In genomic region chr4:153083447-153083921, GRCh38 we compare ENCODE assay signal across 8 cellular contexts.
DNase-seq lines count a peak whose midpoint lies in the region; ATAC-seq and TF ChIP-seq lines count a peak whose summit lies in the region.

No MANE protein-coding gene starts in this region.

- no peaks in the 10 kb centered on the region for H3K9me3 ChIP-seq in tibial nerve

- H3K27ac ChIP-seq in tibial nerve = peak overlapping the region in 3 of 4 donors; percentile 37 to 76 (median 75)

- TF ChIP-seq EP300 in tibial nerve (IDR thresholded peaks at IDR 0.05) = peak in 1 of 2 donors; percentile 13

- H3K9me3 Mint-ChIP-seq in activated T-cell treated with anti-CD3 and anti-CD28 coated beads, Interleukin-2, amount 50 U/mL, for 24 hours = no peaks in the 10 kb centered on the region
- H3K9me3 Mint-ChIP-seq in natural killer cell treated with Interleukin-12 subunit alpha and Interleukin-12 subunit beta and Interleukin-15 and Interleukin-18, amount 100 ng/mL, for 72 hours = no peaks in the 10 kb centered on the region

- peaks cover 0 to 50% (median 27%) of the 10 kb centered on the region in 4 donors for H3K4me1 ChIP-seq in tibial nerve

- DNase-seq in DMS53 treated with DMSO at 0.1 percent for 48 hours (lab: John Stamatoyannopoulos, UW; ENCODE audit: unreplicated experiment) (peak; percentile 74), HuH-7 (ENCODE audit: low spot score) (peak; percentile 65), NOMO-1 treated with dmso at 0.1 percent for 144 hours (lab: John Stamatoyannopoulos, UW; ENCODE audit: unreplicated experiment) (peak; percentile 65), fibroblast of peridontal ligament (ENCODE audit: extremely low read depth) (peak; percentile 86), tibial nerve (ENCODE audit: low spot score in 2 of 2) (peak in 1 of 2 donors; percentile 55)
- DNase-seq in activated T-cell treated with anti-CD3 and anti-CD28 coated beads, Interleukin-2, amount 50 U/mL, for 24 hours = peak; percentile 49
- DNase-seq in natural killer cell treated with Interleukin-12 subunit alpha and Interleukin-12 subunit beta and Interleukin-15 and Interleukin-18, amount 100 ng/mL, for 72 hours (ENCODE audit: low spot score) = no peak

- H3K27ac Mint-ChIP-seq in activated T-cell treated with anti-CD3 and anti-CD28 coated beads, Interleukin-2, amount 50 U/mL, for 24 hours = no peak overlapping the region
- H3K27ac Mint-ChIP-seq in natural killer cell treated with Interleukin-12 subunit alpha and Interleukin-12 subunit beta and Interleukin-15 and Interleukin-18, amount 100 ng/mL, for 72 hours = peak overlapping the region in 1 of 2 donors; percentile 59

- H3K36me3 Mint-ChIP-seq in activated T-cell treated with anti-CD3 and anti-CD28 coated beads, Interleukin-2, amount 50 U/mL, for 24 hours (ENCODE audit: low read depth) = no peaks in the 10 kb centered on the region
- no peaks in the 10 kb centered on the region for H3K36me3 Mint-ChIP-seq in natural killer cell treated with Interleukin-12 subunit alpha and Interleukin-12 subunit beta and Interleukin-15 and Interleukin-18, amount 100 ng/mL, for 72 hours

- peak; percentile 88 for ATAC-seq in GM21529 (IDR thresholded peaks at IDR 0.05; ENCODE audit: unreplicated experiment)
- ATAC-seq in natural killer cell treated with Interleukin-12 subunit alpha and Interleukin-12 subunit beta and Interleukin-15 and Interleukin-18, amount 100 ng/mL, for 72 hours = peak; percentile 56 to 65

- peak; percentile 53 to 78 (median 62) for TF ChIP-seq CTCF in tibial nerve (IDR thresholded peaks at IDR 0.05)

- no peak for TF ChIP-seq POLR2A in tibial nerve (IDR thresholded peaks at IDR 0.05)

- no peak overlapping the region for H3K4me3 Mint-ChIP-seq in activated T-cell treated with anti-CD3 and anti-CD28 coated beads, Interleukin-2, amount 50 U/mL, for 24 hours
- H3K4me3 Mint-ChIP-seq in natural killer cell treated with Interleukin-12 subunit alpha and Interleukin-12 subunit beta and Interleukin-15 and Interleukin-18, amount 100 ng/mL, for 72 hours = peak overlapping the region; percentile 43

- WGBS in tibial nerve, 2 donors = 15 to 21% methylated on average over 7 of the region's 7 CpGs

- H3K4me1 Mint-ChIP-seq in activated T-cell treated with anti-CD3 and anti-CD28 coated beads, Interleukin-2, amount 50 U/mL, for 24 hours (ENCODE audit: low read depth) = peaks cover 49% of the 10 kb centered on the region
- peaks cover 29 to 41% of the 10 kb centered on the region in 2 donors for H3K4me1 Mint-ChIP-seq in natural killer cell treated with Interleukin-12 subunit alpha and Interleukin-12 subunit beta and Interleukin-15 and Interleukin-18, amount 100 ng/mL, for 72 hours (ENCODE audit: low read depth in 2 of 2)

- no peak overlapping the region for H3K4me3 ChIP-seq in tibial nerve

- no peaks in the 10 kb centered on the region for H3K36me3 ChIP-seq in tibial nerve

- H3K27me3 ChIP-seq in tibial nerve = no peaks in the 10 kb centered on the region

- peaks cover 5% of the 10 kb centered on the region for H3K27me3 Mint-ChIP-seq in activated T-cell treated with anti-CD3 and anti-CD28 coated beads, Interleukin-2, amount 50 U/mL, for 24 hours
- peaks cover 12 to 15% of the 10 kb centered on the region in 2 donors for H3K27me3 Mint-ChIP-seq in natural killer cell treated with Interleukin-12 subunit alpha and Interleukin-12 subunit beta and Interleukin-15 and Interleukin-18, amount 100 ng/mL, for 72 hours
